Comparison of ENCODE assay signal across 1 cellular context in genomic region chr19:30312582-30313352, GRCh38.
TF ChIP-seq lines count a peak whose summit lies in the region.

No MANE protein-coding gene starts in this region.

TF ChIP-seq in WTC11, 78 proteins besides CTCF, POLR2A, EP300 and RAD21 (continued from another document):
- TF ChIP-seq HMGXB4 (CRISPR knock-in tag; IDR thresholded peaks at IDR 0.05), result no peak
- no peak for TF ChIP-seq ZBTB43 (CRISPR knock-in tag; IDR thresholded peaks at IDR 0.05)
- no peak for TF ChIP-seq ZNF425 (CRISPR knock-in tag; conservative IDR thresholded peaks at IDR 0.05)
- no peak for TF ChIP-seq NR2C2 (CRISPR knock-in tag; IDR thresholded peaks at IDR 0.05)
